3 cellular contexts compared by ENCODE assay signal in genomic region chr6:69494595-69494994, GRCh38.
"Had no signal": no experiment of that assay in that cellular context is flagged by ENCODE, and none has a peak within 500 bp of the region (broad histone marks: within the 10 kb centered on the region; RNA-seq: fewer than 3 reads in every experiment).

No MANE protein-coding gene starts in this region.

- H3K4me3 ChIP-seq: GM12878 had no signal

- ATAC-seq: GM12878 had no signal

- DNase-seq: GDM1, GF-D8 had no signal
